Comparison of ENCODE assay signal across 2 cellular contexts in genomic region chr19:4064073-4064550, GRCh38.
A peak's percentile ranks its signal among the peaks of the same experiment; 100 is the strongest.
TF ChIP-seq lines count a peak whose summit lies in the region.

No MANE protein-coding gene starts in this region.

TF ChIP-seq in GM12878, 131 proteins besides CTCF, POLR2A, EP300 and RAD21:
- TF ChIP-seq CHD4 (IDR thresholded peaks at IDR 0.05) (no peak), CUX1 (IDR thresholded peaks at IDR 0.05; ENCODE audit: insufficient replicate concordance, low read depth, low read length) (no peak), EGR1 (IDR thresholded peaks at IDR 0.05; ENCODE audit: borderline replicate concordance in 1 of 2, low read depth in 2 of 2, low read length in 2 of 2) (0 out of 3 replicates have a peak, but pooled peaks of 1 of the 2 experiments have one; percentile 8)

TF ChIP-seq in liver, 16 proteins besides CTCF, POLR2A, EP300 and RAD21:
- TF ChIP-seq MAX (IDR thresholded peaks at IDR 0.05): no peak
